In genomic region chr2:120613742-120614481, GRCh38 we compare ENCODE assay signal across 1 cellular context.
TF ChIP-seq lines count a peak whose summit lies in the region.

No MANE protein-coding gene starts in this region.

TF ChIP-seq in SK-N-SH treated with all-trans-retinoic acid at 6 μM for 48 hours, 23 proteins besides CTCF, POLR2A, EP300 and RAD21 (continued from another document):
- TF ChIP-seq PATZ1 (CRISPR knock-in tag; IDR thresholded peaks at IDR 0.05; ENCODE audit: borderline replicate concordance) (no peak), CSRNP3 (CRISPR knock-in tag; IDR thresholded peaks at IDR 0.05) (no peak), ZFP30 (CRISPR knock-in tag; IDR thresholded peaks at IDR 0.05) (no peak), TCF4 (CRISPR knock-in tag; IDR thresholded peaks at IDR 0.05; ENCODE audit: borderline replicate concordance) (no peak), ESRRG (CRISPR knock-in tag; IDR thresholded peaks at IDR 0.05) (no peak), ARNTL (CRISPR knock-in tag; IDR thresholded peaks at IDR 0.05; ENCODE audit: borderline replicate concordance, low read depth) (no peak), ZC3H10 (CRISPR knock-in tag; IDR thresholded peaks at IDR 0.05) (no peak), TSHZ2 (CRISPR knock-in tag; IDR thresholded peaks at IDR 0.05) (no peak), RARB (CRISPR knock-in tag; IDR thresholded peaks at IDR 0.05) (no peak), SNAI2 (CRISPR knock-in tag; IDR thresholded peaks at IDR 0.05) (no peak), ZFP3 (CRISPR knock-in tag; IDR thresholded peaks at IDR 0.05) (no peak), GLIS3 (CRISPR knock-in tag; IDR thresholded peaks at IDR 0.05) (no peak)
